In genomic region chr2:54572636-54573531, GRCh38 we compare ENCODE assay signal across 8 cellular contexts.
DNase-seq lines count a peak whose midpoint lies in the region; ATAC-seq and TF ChIP-seq lines count a peak whose summit lies in the region.

No MANE protein-coding gene starts in this region.

- peak overlapping the region; percentile 98 for H3K27ac Mint-ChIP-seq in stimulated activated effector memory CD8-positive, alpha-beta T cell treated with anti-CD3 and anti-CD28 coated beads, Interleukin-12 subunit alpha, Interleukin-12 subunit beta, amount 100 ng/mL, for 72 hours

- peak; percentile 55 for DNase-seq in DMS53 (lab: John Stamatoyannopoulos, UW)
- DNase-seq in DMS53 treated with DMSO at 0.1 percent for 48 hours (lab: John Stamatoyannopoulos, UW; ENCODE audit: unreplicated experiment): no peak
- peak; percentile 39 for DNase-seq in activated T-cell treated with anti-CD3 and anti-CD28 coated beads, Interleukin-2, amount 50 U/mL, for 4 hours
- DNase-seq in hepatic stellate cell (ENCODE audit: low spot score): peak; percentile 38
- peak in 1 of 2 donors; percentile 81 for DNase-seq in stimulated activated effector memory CD8-positive, alpha-beta T cell treated with anti-CD3 and anti-CD28 coated beads, Interleukin-12 subunit alpha, Interleukin-12 subunit beta, amount 100 ng/mL, for 72 hours (ENCODE audit: low spot score in 2 of 2)
- DNase-seq in SK-N-DZ (ENCODE audit: low spot score): no peak
- no peak for DNase-seq in GM10266 (ENCODE audit: extremely low spot score)

- peaks cover 13% of the 10 kb centered on the region for H3K36me3 Mint-ChIP-seq in activated T-cell treated with anti-CD3 and anti-CD28 coated beads, Interleukin-2, amount 50 U/mL, for 4 hours (ENCODE audit: insufficient read depth)
- peaks cover 22% of the 10 kb centered on the region for H3K36me3 Mint-ChIP-seq in stimulated activated effector memory CD8-positive, alpha-beta T cell treated with anti-CD3 and anti-CD28 coated beads, Interleukin-12 subunit alpha, Interleukin-12 subunit beta, amount 100 ng/mL, for 72 hours

- H3K4me1 Mint-ChIP-seq in activated T-cell treated with anti-CD3 and anti-CD28 coated beads, Interleukin-2, amount 50 U/mL, for 4 hours (ENCODE audit: low read depth): peaks cover 96% of the 10 kb centered on the region
- peaks cover 92% of the 10 kb centered on the region for H3K4me1 Mint-ChIP-seq in stimulated activated effector memory CD8-positive, alpha-beta T cell treated with anti-CD3 and anti-CD28 coated beads, Interleukin-12 subunit alpha, Interleukin-12 subunit beta, amount 100 ng/mL, for 72 hours

- TF ChIP-seq CTCF in GM10266 (IDR thresholded peaks at IDR 0.05; ENCODE audit: control insufficient read depth, insufficient read depth, low read depth, missing control alignments): no peak

- no peaks in the 10 kb centered on the region for H3K27me3 Mint-ChIP-seq in activated T-cell treated with anti-CD3 and anti-CD28 coated beads, Interleukin-2, amount 50 U/mL, for 4 hours (ENCODE audit: low read depth)

- peak overlapping the region; percentile 71 for H3K4me3 Mint-ChIP-seq in activated T-cell treated with anti-CD3 and anti-CD28 coated beads, Interleukin-2, amount 50 U/mL, for 4 hours
- peak overlapping the region; percentile 75 for H3K4me3 Mint-ChIP-seq in stimulated activated effector memory CD8-positive, alpha-beta T cell treated with anti-CD3 and anti-CD28 coated beads, Interleukin-12 subunit alpha, Interleukin-12 subunit beta, amount 100 ng/mL, for 72 hours

- H3K9me3 Mint-ChIP-seq in activated T-cell treated with anti-CD3 and anti-CD28 coated beads, Interleukin-2, amount 50 U/mL, for 4 hours: no peaks in the 10 kb centered on the region
- no peaks in the 10 kb centered on the region for H3K9me3 Mint-ChIP-seq in stimulated activated effector memory CD8-positive, alpha-beta T cell treated with anti-CD3 and anti-CD28 coated beads, Interleukin-12 subunit alpha, Interleukin-12 subunit beta, amount 100 ng/mL, for 72 hours

- ATAC-seq in activated T-cell treated with anti-CD3 and anti-CD28 coated beads, Interleukin-2, amount 50 U/mL, for 4 hours: peak; percentile 21 to 36
- ATAC-seq in stimulated activated effector memory CD8-positive, alpha-beta T cell treated with anti-CD3 and anti-CD28 coated beads, Interleukin-12 subunit alpha, Interleukin-12 subunit beta, amount 100 ng/mL, for 72 hours: peak; percentile 76
- ATAC-seq in GM18517 (IDR thresholded peaks at IDR 0.05; ENCODE audit: unreplicated experiment): no peak

Comparison
In these comparisons a context has a peak if more than half of its experiments do, and no peak if none do; other contexts are left out.
1. DNase-seq: peak in DMS53 (single experiment), activated T-cell treated with anti-CD3 and anti-CD28 coated beads, Interleukin-2, amount 50 U/mL, for 4 hours (single experiment) and hepatic stellate cell (single experiment); none in DMS53 treated with DMSO at 0.1 percent for 48 hours (single experiment), SK-N-DZ (single experiment) and GM10266 (single experiment).